ENCODE assay signal across 22 cellular contexts in the genomic region with DNA sequence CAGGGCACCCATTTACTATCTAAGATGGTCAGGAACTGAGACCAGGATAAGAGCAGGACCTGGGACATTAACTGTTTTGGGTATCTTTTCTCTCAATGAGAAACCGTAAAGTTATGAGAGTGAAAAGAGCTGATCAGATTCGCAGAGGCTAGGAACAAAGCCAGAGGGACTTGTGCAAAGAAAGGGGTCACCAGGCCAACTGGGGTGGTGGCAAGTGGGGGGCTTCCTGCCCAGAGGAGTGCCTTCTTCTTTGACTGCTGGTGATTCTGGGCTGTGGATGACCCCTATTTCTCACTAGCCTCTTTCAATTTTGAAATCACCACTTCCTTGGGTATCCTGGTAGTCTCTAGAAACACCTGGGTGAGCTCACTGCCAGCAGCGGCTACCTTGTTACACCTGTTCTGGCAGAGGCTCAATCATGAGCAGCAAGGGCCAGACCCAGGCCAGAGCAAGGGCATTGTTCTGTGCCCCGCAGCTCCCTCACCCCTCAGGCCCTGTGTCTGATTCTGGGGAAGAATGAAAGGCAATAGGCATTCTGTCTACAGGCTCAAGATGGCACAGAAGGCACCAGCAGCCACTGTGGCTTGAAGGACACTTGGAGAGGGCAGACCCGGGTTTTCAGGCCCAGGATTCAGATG. TPM values are rescaled to one million over a fixed set of nuclear protein-coding genes. Genes with fewer than 3 reads are reported as not detected.
"Had no signal": no experiment of that assay in that cellular context is flagged by ENCODE, and none has a peak within 500 bp of the region (broad histone marks: within the 10 kb centered on the region; RNA-seq: fewer than 3 reads in every experiment).

No MANE protein-coding gene starts in this region.

- DNase-seq: activated B cell treated with CpG ODN at 0.5 μM for 24 hours; activated CD4-positive, alpha-beta memory T cell treated with anti-CD3 and anti-CD28 coated beads for 36 hours; activated CD4-positive, alpha-beta T cell treated with anti-CD3 and anti-CD28 coated beads for 36 hours; activated naive CD4-positive, alpha-beta T cell treated with Interleukin-2 at 50 U/mL for 16 hours; activated naive CD8-positive, alpha-beta T cell treated with anti-CD3 and anti-CD28 coated beads for 36 hours; activated T-cell treated with anti-CD3 and anti-CD28 coated beads, Interleukin-2, amount 50 U/mL, for 1 hour; effector memory CD8-positive, alpha-beta T cell; esophagus squamous epithelium; heart left ventricle; islet precursor cell; left cardiac atrium; natural killer cell; ovary; psoas muscle; right cardiac atrium; stimulated activated CD4-positive, alpha-beta T cell treated with anti-CD3 and anti-CD28 coated beads, Interleukin-4, amount 100 ng/mL, for 4 hours; stimulated activated naive CD8-positive, alpha-beta T cell treated with anti-CD3 and anti-CD28 coated beads, Interleukin-15, Interleukin-2, amounts not matched to agents 100 U/mL and 50 U/mL, for 24 hours; T-helper 9 cell had no signal

- H3K9me3 ChIP-seq: ovary had no signal

- H3K4me3 ChIP-seq: breast epithelium, esophagus squamous epithelium, gastroesophageal sphincter, heart left ventricle, ovary, psoas muscle had no signal

- H3K36me3 ChIP-seq: breast epithelium, esophagus squamous epithelium, ovary had no signal

- H3K4me1 ChIP-seq: breast epithelium, esophagus squamous epithelium, gastroesophageal sphincter, heart left ventricle, psoas muscle had no signal

- H3K27ac ChIP-seq: breast epithelium, esophagus squamous epithelium, gastroesophageal sphincter, heart left ventricle, ovary, psoas muscle had no signal

- ATAC-seq: activated CD4-positive, alpha-beta T cell treated with anti-CD3 and anti-CD28 coated beads for 36 hours; effector memory CD8-positive, alpha-beta T cell; gastroesophageal sphincter; left cardiac atrium; natural killer cell; psoas muscle; right cardiac atrium; stimulated activated naive CD8-positive, alpha-beta T cell treated with anti-CD3 and anti-CD28 coated beads, Interleukin-15, Interleukin-2, amounts not matched to agents 100 U/mL and 50 U/mL, for 24 hours had no signal

- H3K27me3 ChIP-seq: breast epithelium, esophagus squamous epithelium, gastroesophageal sphincter, heart left ventricle, ovary had no signal

RNA-seq across cellular contexts. Expression of a gene that starts 1.0 kb away (rescaled TPM):
- total RNA-seq: activated CD4-positive, alpha-beta T cell treated with anti-CD3 and anti-CD28 coated beads for 36 hours; activated naive CD8-positive, alpha-beta T cell treated with anti-CD3 and anti-CD28 coated beads for 36 hours; dermis microvascular lymphatic vessel endothelial cell; T-helper 1 cell treated with Interleukin-12 subunit alpha and Interleukin-12 subunit beta and Interleukin-4 antibody, amounts not matched to agents 30 ng/mL and 1 ng/mL, for 36 hours had no signal
